Comparison of ENCODE assay signal across 1 cellular context in the genomic region with DNA sequence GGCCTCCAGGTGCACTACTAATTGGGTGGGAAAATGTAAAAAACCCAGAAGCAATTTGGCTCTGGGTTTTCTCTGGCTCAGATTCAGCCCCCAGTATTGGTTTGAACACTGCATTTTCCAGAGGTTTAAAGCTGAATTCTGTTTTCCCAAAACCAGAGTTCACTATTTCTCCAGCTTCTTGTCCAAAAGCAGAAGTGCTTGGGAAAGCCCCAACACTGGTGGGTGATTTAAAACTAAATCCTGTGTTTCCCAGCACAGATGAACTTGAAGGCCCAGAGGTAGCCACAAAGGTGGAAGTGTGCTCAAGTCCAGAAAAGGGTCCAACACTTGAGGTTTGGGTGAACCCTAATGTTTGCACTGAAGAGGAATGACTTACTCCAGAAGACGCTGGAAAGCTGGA.
TF ChIP-seq lines count a peak whose summit lies in the region.

No MANE protein-coding gene starts in this region.

TF ChIP-seq in A549, 52 proteins besides CTCF, POLR2A, EP300 and RAD21:
- no peak for TF ChIP-seq EHMT2 (IDR thresholded peaks at IDR 0.05; ENCODE audit: low read depth)
- TF ChIP-seq, protein P1, sequence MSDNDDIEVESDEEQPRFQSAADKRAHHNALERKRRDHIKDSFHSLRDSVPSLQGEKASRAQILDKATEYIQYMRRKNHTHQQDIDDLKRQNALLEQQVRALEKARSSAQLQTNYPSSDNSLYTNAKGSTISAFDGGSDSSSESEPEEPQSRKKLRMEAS (IDR thresholded peaks at IDR 0.05) = no peak
- no peak for TF ChIP-seq HOXA7 (CRISPR knock-in tag; IDR thresholded peaks at IDR 0.05)
- no peak for TF ChIP-seq KDM5A (IDR thresholded peaks at IDR 0.05)
- no peak for TF ChIP-seq BHLHE40 (IDR thresholded peaks at IDR 0.05; ENCODE audit: low read depth, low read length)
- no peak for TF ChIP-seq CHD4 (IDR thresholded peaks at IDR 0.05; ENCODE audit: borderline replicate concordance)
- no peak for TF ChIP-seq EHF (CRISPR knock-in tag; IDR thresholded peaks at IDR 0.05)
- no peak for TF ChIP-seq NPAS2 (CRISPR knock-in tag; IDR thresholded peaks at IDR 0.05; ENCODE audit: borderline replicate concordance)
- TF ChIP-seq SREBF2 (IDR thresholded peaks at IDR 0.05) = no peak
